ENCODE assay signal across 10 cellular contexts in genomic region chr19:37886571-37886970, GRCh38. TPM values are rescaled to one million over a fixed set of nuclear protein-coding genes. Genes with fewer than 3 reads are reported as not detected.
"Had no signal": no experiment of that assay in that cellular context is flagged by ENCODE, and none has a peak within 500 bp of the region (broad histone marks: within the 10 kb centered on the region; RNA-seq: fewer than 3 reads in every experiment).

No MANE protein-coding gene starts in this region.

- H3K36me3 ChIP-seq: HAP-1 had no signal

- H3K4me1 ChIP-seq: HAP-1 had no signal

- H3K4me3 ChIP-seq: GM23248, GM23338, HAP-1 had no signal

- H3K27ac ChIP-seq: GM23248 had no signal

- DNase-seq: GM23248, GOT3, H7, H9, HCEC 1CT, HFFc6 had no signal

RNA-seq across cellular contexts. Expression of gene WDR87, which starts 19.8 kb away (rescaled TPM):
- total RNA-seq: GM23248, GM23338, H1, H4, H7, H9, HFFc6 had no signal
